In genomic region chr18:55405655-55406373, GRCh38 we compare ENCODE assay signal across 8 cellular contexts.
A peak's percentile ranks its signal among the peaks of the same experiment; 100 is the strongest.
DNase-seq lines count a peak whose midpoint lies in the region; ATAC-seq and TF ChIP-seq lines count a peak whose summit lies in the region.

No MANE protein-coding gene starts in this region.

- no peak overlapping the region for H3K4me2 ChIP-seq in Karpas-422 (ENCODE audit: low read depth, low read length, poor library complexity, severe bottlenecking)

- WGBS in esophagus squamous epithelium, 2 donors, result 30% methylated on average over 6 of the region's 6 CpGs

- H3K9me2 ChIP-seq in Karpas-422 (replicated peaks; ENCODE audit: insufficient read depth, low read length), result no peaks in the 10 kb centered on the region

- H2AFZ ChIP-seq in Karpas-422 (ENCODE audit: low read length), result no peak overlapping the region

- peak; percentile 86 for DNase-seq in AG10803 (ENCODE audit: low read depth)
- DNase-seq in Karpas-422, result peak; percentile 60
- peak; percentile 78 to 81 for DNase-seq in SJCRH30
- DNase-seq in esophagus squamous epithelium (lab: John Stamatoyannopoulos, UW), result no peak
- DNase-seq in non-pigmented ciliary epithelial cell (ENCODE audit: low read depth), result peak; percentile 89

- TF ChIP-seq CTCF in AG10803 (conservative IDR thresholded peaks at IDR 0.05; ENCODE audit: low read length), result peak; percentile 16
- TF ChIP-seq CTCF in esophagus squamous epithelium (IDR thresholded peaks at IDR 0.05), result no peak

- H3K79me2 ChIP-seq in Karpas-422 (ENCODE audit: low read length), result peaks cover 90% of the 10 kb centered on the region

- no peak overlapping the region for H3K9ac ChIP-seq in Karpas-422 (ENCODE audit: low read length)

- H3K4me3 ChIP-seq in AG10803 (ENCODE audit: low read length) (no peak overlapping the region), Karpas-422 (ENCODE audit: low read length) (no peak overlapping the region), SJCRH30 (no peak overlapping the region), esophagus squamous epithelium (no peak overlapping the region)

- intact Hi-C loops in esophagus squamous epithelium (cut with DNase I), result no loop called here

- H3K4me1 ChIP-seq in Karpas-422 (ENCODE audit: low read length) (peaks cover 35% of the 10 kb centered on the region), SJCRH30 (peaks cover 25% of the 10 kb centered on the region), esophagus squamous epithelium (peaks cover 0 to 24% (median 12%) of the 10 kb centered on the region in 3 donors)

- no peak overlapping the region for H3K27ac ChIP-seq in Karpas-422 (ENCODE audit: low read length)
- no peak overlapping the region for H3K27ac ChIP-seq in SJCRH30
- H3K27ac ChIP-seq in esophagus squamous epithelium, result peak overlapping the region in 3 of 4 donors; percentile 48 to 64 (median 50)

- no peak for TF ChIP-seq POLR2A in esophagus squamous epithelium (IDR thresholded peaks at IDR 0.05)

- no peaks in the 10 kb centered on the region for H3K36me3 ChIP-seq in Karpas-422 (ENCODE audit: insufficient read depth, low read length)
- H3K36me3 ChIP-seq in SJCRH30, result no peaks in the 10 kb centered on the region
- no peaks in the 10 kb centered on the region for H3K36me3 ChIP-seq in esophagus squamous epithelium

- ATAC-seq in GM19023 (IDR thresholded peaks at IDR 0.05; ENCODE audit: unreplicated experiment) (no peak), HG02588 (IDR thresholded peaks at IDR 0.05; ENCODE audit: unreplicated experiment) (no peak), GM18517 (IDR thresholded peaks at IDR 0.05; ENCODE audit: unreplicated experiment) (no peak)

- no peaks in the 10 kb centered on the region for H4K20me1 ChIP-seq in Karpas-422 (ENCODE audit: insufficient read depth, low read depth, low read length)

- H3K9me3 ChIP-seq in Karpas-422 (ENCODE audit: low read length) (no peaks in the 10 kb centered on the region), SJCRH30 (replicated peaks) (no peaks in the 10 kb centered on the region), esophagus squamous epithelium (no peaks in the 10 kb centered on the region)

- H3K27me3 ChIP-seq in Karpas-422 (ENCODE audit: low read length), result no peaks in the 10 kb centered on the region
- H3K27me3 ChIP-seq in SJCRH30, result no peaks in the 10 kb centered on the region
- no peaks in the 10 kb centered on the region for H3K27me3 ChIP-seq in esophagus squamous epithelium

Comparison
In these comparisons a context has a peak if more than half of its experiments do, and no peak if none do; other contexts are left out.
1. H3K27ac ChIP-seq: peak in esophagus squamous epithelium (3 of 4); none in Karpas-422 (single experiment) and SJCRH30 (single experiment).